ENCODE assay signal across 25 cellular contexts in genomic region chr13:67094952-67095351, GRCh38.
DNase-seq lines count a peak whose midpoint lies in the region; ATAC-seq, FAIRE-seq and TF ChIP-seq lines count a peak whose summit lies in the region.
"Had no signal": no experiment of that assay in that cellular context is flagged by ENCODE, and none has a peak within 500 bp of the region (broad histone marks: within the 10 kb centered on the region; RNA-seq: fewer than 3 reads in every experiment).

No MANE protein-coding gene starts in this region.

- DNase-seq in A549 (ENCODE audit: low read depth in 1 of 2, low spot score in 1 of 2) = no peak
- DNase-seq in amniotic epithelial cell (ENCODE audit: low read depth) = peak; percentile 6
- no peak for DNase-seq in dorsolateral prefrontal cortex
- DNase-seq in mesenchymal stem cell = no peak
- DNase-seq in effector CD4-positive, alpha-beta T cell = no peak
- no peak for DNase-seq in DMS114 treated with DMSO at 0.1 percent for 48 hours (lab: John Stamatoyannopoulos, UW; ENCODE audit: unreplicated experiment)
- DNase-seq in NCI-H510A treated with DMSO at 0.1 percent for 48 hours (lab: John Stamatoyannopoulos, UW) = no peak
- DNase-seq: Caco-2; CD4-positive, alpha-beta memory T cell; DMS 273 treated with DMSO at 0.1 percent for 48 hours; DND-41; KG1; NCI-H1105; NCI-H2081; NCI-H2171; NCI-H345; NCI-H524 treated with DMSO at 0.1 percent for 48 hours; NCI-H82; OCI-M1; SJCRH30 had no signal

- 9% methylated on average over 3 of the region's 3 CpGs for WGBS in A549 (ENCODE audit: missing lambda C conversion rate)
- no CpG with 5 or more reads among the region's 3 CpGs for WGBS in mesenchymal stem cell
- 78 to 83% methylated on average over 3 of the region's 3 CpGs for WGBS in gastroesophageal sphincter (ENCODE audit: low coverage in 1 of 2), 2 donors

- H3K9me3 ChIP-seq in A549 (no peaks in the 10 kb centered on the region), mesenchymal stem cell (ENCODE audit: control insufficient read depth, low read length) (no peaks in the 10 kb centered on the region), gastroesophageal sphincter (no peaks in the 10 kb centered on the region)
- H3K9me3 ChIP-seq: BLaER1 treated with 17β-estradiol and CSF1 and Interleukin-3, amounts not matched to agents 10 nM and 100 nM; Caco-2; SJCRH30 had no signal

- H2BK120ac ChIP-seq in mesenchymal stem cell (ENCODE audit: low read depth, low read length) = no peak overlapping the region

- no peak overlapping the region for H3K14ac ChIP-seq in mesenchymal stem cell (ENCODE audit: low read length in 2 of 2)

- H3K23ac ChIP-seq in mesenchymal stem cell (ENCODE audit: low read length in 2 of 2) = no peak overlapping the region

- peak overlapping the region; percentile 72 to 89 for H3K27ac ChIP-seq in A549
- peak overlapping the region in 50 of 59 donors; percentile 4 to 99 (median 90) for H3K27ac ChIP-seq in dorsolateral prefrontal cortex
- H3K27ac ChIP-seq in mesenchymal stem cell (ENCODE audit: low read length, poor library complexity, severe bottlenecking) = peak overlapping the region; percentile 46
- H3K27ac ChIP-seq in gastroesophageal sphincter = no peak overlapping the region
- H3K27ac ChIP-seq: 22Rv1; BLaER1 treated with 17β-estradiol and CSF1 and Interleukin-3, amounts not matched to agents 10 nM and 100 nM; SJCRH30 had no signal

- no peaks in the 10 kb centered on the region for H3K79me1 ChIP-seq in mesenchymal stem cell (replicated peaks; ENCODE audit: low read length, poor library complexity, severe bottlenecking)

- peak in 1 of 2 experiments; percentile 44; a peak in 2 of 6 replicates for ATAC-seq in A549
- ATAC-seq in gastroesophageal sphincter = no peak

- TF ChIP-seq POLR2A in A549 (IDR thresholded peaks at IDR 0.05; ENCODE audit: low read length) (no peak), gastroesophageal sphincter (IDR thresholded peaks at IDR 0.05) (no peak)

- H2AK5ac ChIP-seq in mesenchymal stem cell (ENCODE audit: low read length, severe bottlenecking) = no peak overlapping the region

- no peak overlapping the region for H2BK12ac ChIP-seq in mesenchymal stem cell (ENCODE audit: low read length in 2 of 2)

- no peak overlapping the region for H3K18ac ChIP-seq in mesenchymal stem cell (ENCODE audit: low read depth in 1 of 2, low read length in 2 of 2)

- no peak for FAIRE-seq in A549 (lab: Jason Lieb, UNC)
- FAIRE-seq: GM12891, RCC 7860 had no signal

- no peak for TF ChIP-seq RAD21 in A549 (conservative IDR thresholded peaks at IDR 0.05 in 1 of 2, IDR thresholded peaks at IDR 0.05 in 1 of 2)

- H3K4me2 ChIP-seq in A549 (peak overlapping the region; percentile 92), mesenchymal stem cell (ENCODE audit: low read length, poor library complexity, severe bottlenecking) (no peak overlapping the region)
- H3K4me2 ChIP-seq: BLaER1 treated with 17β-estradiol and CSF1 and Interleukin-3, amounts not matched to agents 10 nM and 100 nM had no signal

- intact Hi-C loops in dorsolateral prefrontal cortex (cut with DNase I) = no loop called here

- POLR2A ChIA-PET in A549 (lab: Yijun Ruan, JAX) = no interaction called here

- no peak overlapping the region for H4K8ac ChIP-seq in mesenchymal stem cell (ENCODE audit: low read length)

- H2BK5ac ChIP-seq in mesenchymal stem cell (ENCODE audit: low read depth, low read length, poor library complexity, severe bottlenecking) = no peak overlapping the region

- H3K27me3 ChIP-seq in dorsolateral prefrontal cortex (no peaks in the 10 kb centered on the region), mesenchymal stem cell (ENCODE audit: control insufficient read depth in 1 of 2, insufficient read depth in 1 of 2, low read length in 2 of 2) (no peaks in the 10 kb centered on the region), gastroesophageal sphincter (no peaks in the 10 kb centered on the region)
- H3K27me3 ChIP-seq: BLaER1 treated with 17β-estradiol and CSF1 and Interleukin-3, amounts not matched to agents 10 nM and 100 nM; SJCRH30 had no signal

- H3K4me3 ChIP-seq in A549 (no peak overlapping the region), dorsolateral prefrontal cortex (peak overlapping the region in 2 of 59 donors; percentile 2 to 30), mesenchymal stem cell (ENCODE audit: insufficient read depth in 1 of 2, low read depth in 1 of 2, low read length in 2 of 2) (no peak overlapping the region), gastroesophageal sphincter (no peak overlapping the region)
- H3K4me3 ChIP-seq: BLaER1 treated with 17β-estradiol and CSF1 and Interleukin-3, amounts not matched to agents 10 nM and 100 nM; SJCRH30 had no signal

- no peak overlapping the region for H2BK15ac ChIP-seq in mesenchymal stem cell (ENCODE audit: low read depth, poor library complexity, severe bottlenecking)

- CTCF ChIA-PET in A549 (lab: Yijun Ruan, JAX) = no interaction called here

- TF ChIP-seq EP300 in A549 (IDR thresholded peaks at IDR 0.05) = no peak
- TF ChIP-seq EP300 in gastroesophageal sphincter (IDR thresholded peaks at IDR 0.05) = no peak

- H2AFZ ChIP-seq in mesenchymal stem cell (ENCODE audit: low read depth, low read length) = no peak overlapping the region

- H3K4me1 ChIP-seq in A549 (peaks cover 44% of the 10 kb centered on the region), mesenchymal stem cell (ENCODE audit: control insufficient read depth, insufficient read depth, low read depth, low read length) (no peaks in the 10 kb centered on the region), gastroesophageal sphincter (peaks cover 0 to 7% (median 2%) of the 10 kb centered on the region in 3 donors)
- H3K4me1 ChIP-seq: Caco-2, SJCRH30 had no signal

- H3K36me3 ChIP-seq in mesenchymal stem cell (ENCODE audit: control insufficient read depth in 1 of 2, insufficient read depth in 2 of 2, low read depth in 1 of 2, low read length in 2 of 2) (no peaks in the 10 kb centered on the region), gastroesophageal sphincter (no peaks in the 10 kb centered on the region)
- H3K36me3 ChIP-seq: BLaER1 treated with 17β-estradiol and CSF1 and Interleukin-3, amounts not matched to agents 10 nM and 100 nM; SJCRH30 had no signal

- TF ChIP-seq CTCF in A549 (IDR thresholded peaks at IDR 0.05) (no peak), dorsolateral prefrontal cortex (IDR thresholded peaks at IDR 0.05 in 54 of 56, conservative IDR thresholded peaks at IDR 0.05 in 2 of 56; ENCODE audit: low read depth in 1 of 56, partially characterized antibody in 56 of 56) (no peak), gastroesophageal sphincter (IDR thresholded peaks at IDR 0.05) (no peak)

- H3K9ac ChIP-seq in mesenchymal stem cell (ENCODE audit: low read length) = no peak overlapping the region
- H3K9ac ChIP-seq: BLaER1 treated with 17β-estradiol and CSF1 and Interleukin-3, amounts not matched to agents 10 nM and 100 nM had no signal

- H4K91ac ChIP-seq in mesenchymal stem cell (ENCODE audit: low read length) = no peak overlapping the region

- no peak overlapping the region for H3K4ac ChIP-seq in mesenchymal stem cell (ENCODE audit: low read depth in 1 of 2, low read length in 2 of 2)

TF ChIP-seq in A549, 52 proteins besides CTCF, POLR2A, EP300 and RAD21 (continues in another document):
- no peak for TF ChIP-seq USF2 (IDR thresholded peaks at IDR 0.05)
- TF ChIP-seq REST (IDR thresholded peaks at IDR 0.05) = no peak
- no peak for TF ChIP-seq FOSL2 (IDR thresholded peaks at IDR 0.05)
- no peak for TF ChIP-seq FOSL2 (CRISPR knock-in tag; IDR thresholded peaks at IDR 0.05)
- TF ChIP-seq ELK1 (IDR thresholded peaks at IDR 0.05; ENCODE audit: low read depth, low read length) = no peak
- no peak for TF ChIP-seq HEYL (CRISPR knock-in tag; IDR thresholded peaks at IDR 0.05)
- TF ChIP-seq KDM1A (IDR thresholded peaks at IDR 0.05; ENCODE audit: low read depth) = no peak
- no peak for TF ChIP-seq MYC (IDR thresholded peaks at IDR 0.05; ENCODE audit: borderline replicate concordance, low read length)
- no peak for TF ChIP-seq HOXB13 (CRISPR knock-in tag; IDR thresholded peaks at IDR 0.05; ENCODE audit: low read depth)

Comparison
In these comparisons a context has a peak if more than half of its experiments do, and no peak if none do; other contexts are left out.
1. H3K27ac ChIP-seq: peak in A549 (2 of 2), dorsolateral prefrontal cortex (50 of 59) and mesenchymal stem cell (single experiment); none in gastroesophageal sphincter (0 of 4).